ENCODE assay signal across 15 cellular contexts in genomic region chr7:12961910-12962309, GRCh38.
A peak's percentile ranks its signal among the peaks of the same experiment; 100 is the strongest.
DNase-seq lines count a peak whose midpoint lies in the region; ATAC-seq, FAIRE-seq and TF ChIP-seq lines count a peak whose summit lies in the region.
"Had no signal": no experiment of that assay in that cellular context is flagged by ENCODE, and none has a peak within 500 bp of the region (broad histone marks: within the 10 kb centered on the region; RNA-seq: fewer than 3 reads in every experiment).

No MANE protein-coding gene starts in this region.

- no peaks in the 10 kb centered on the region for H3K27me3 ChIP-seq in ACC112 (ENCODE audit: insufficient read depth, low read length)
- H3K27me3 ChIP-seq: BLaER1 had no signal

- H3K27ac ChIP-seq in A549, result no peak overlapping the region
- no peak overlapping the region for H3K27ac ChIP-seq in ACC112 (ENCODE audit: low read depth, low read length)
- H3K27ac ChIP-seq: BLaER1 had no signal

- intact Hi-C loops in activated naive CD4-positive, alpha-beta T cell treated with anti-CD3 and anti-CD28 coated beads for 36 hours (cut with micrococcal nuclease), result no loop called here

- TF ChIP-seq CTCF in A549 (IDR thresholded peaks at IDR 0.05), result no peak

- no peak for TF ChIP-seq RAD21 in A549 (conservative IDR thresholded peaks at IDR 0.05 in 1 of 2, IDR thresholded peaks at IDR 0.05 in 1 of 2)

- CTCF ChIA-PET in A549 (lab: Yijun Ruan, JAX), result interaction anchor here (1.1 kb wide), 1 partner anchor 12 kb away, joined by 3 read pairs; no protein-coding TSS in a partner anchor
- CTCF ChIA-PET in activated naive CD4-positive, alpha-beta T cell treated with anti-CD3 and anti-CD28 coated beads for 36 hours (lab: Charles Lee), result no interaction called here

- no peak for ATAC-seq in A549
- no peak for ATAC-seq in GM21367 (IDR thresholded peaks at IDR 0.05; ENCODE audit: unreplicated experiment)
- ATAC-seq: GM12878, Panc1, Right ventricle myocardium inferior had no signal

- H3K79me2 ChIP-seq in ACC112 (ENCODE audit: control insufficient read depth, insufficient read depth, low read length, unreplicated experiment), result no peaks in the 10 kb centered on the region

- no peak overlapping the region for H3K4me2 ChIP-seq in A549
- H3K4me2 ChIP-seq: BLaER1 had no signal

- no peaks in the 10 kb centered on the region for H3K9me3 Mint-ChIP-seq in activated naive CD4-positive, alpha-beta T cell treated with anti-CD3 and anti-CD28 coated beads for 36 hours

- no peak overlapping the region for H3K4me3 Mint-ChIP-seq in activated naive CD4-positive, alpha-beta T cell treated with anti-CD3 and anti-CD28 coated beads for 36 hours

- no peak for DNase-seq in A549 (ENCODE audit: low read depth in 1 of 2, low spot score in 1 of 2)
- DNase-seq in NCI-H82 treated with DMSO at 0.1 percent for 48 hours (lab: John Stamatoyannopoulos, UW; ENCODE audit: unreplicated experiment), result peak; percentile 43
- DNase-seq in foreskin melanocyte, result peak; percentile 26
- no peak for DNase-seq in T-helper 1 cell
- DNase-seq in activated naive CD4-positive, alpha-beta T cell treated with anti-CD3 and anti-CD28 coated beads for 36 hours, result no peak
- DNase-seq: IMR-90, NCI-H2029 treated with DMSO at 0.1 percent for 48 hours, NCI-H345, NCI-H526 treated with DMSO at 0.1 percent for 48 hours had no signal

- 70% methylated on average over 3 of the region's 3 CpGs for WGBS in A549 (ENCODE audit: missing lambda C conversion rate)

- no peak overlapping the region for H3K27ac Mint-ChIP-seq in activated naive CD4-positive, alpha-beta T cell treated with anti-CD3 and anti-CD28 coated beads for 36 hours

- no peaks in the 10 kb centered on the region for H3K36me3 Mint-ChIP-seq in activated naive CD4-positive, alpha-beta T cell treated with anti-CD3 and anti-CD28 coated beads for 36 hours (ENCODE audit: low read depth)

- H3K27me3 Mint-ChIP-seq in activated naive CD4-positive, alpha-beta T cell treated with anti-CD3 and anti-CD28 coated beads for 36 hours (ENCODE audit: low read depth), result peaks cover 18% of the 10 kb centered on the region

- no peak for TF ChIP-seq EP300 in A549 (IDR thresholded peaks at IDR 0.05)

- H2AFZ ChIP-seq in ACC112 (ENCODE audit: low read length, unreplicated experiment), result peak overlapping the region; percentile 20

- TF ChIP-seq POLR2A in A549 (IDR thresholded peaks at IDR 0.05; ENCODE audit: low read length), result no peak

- no peaks in the 10 kb centered on the region for H3K9me3 ChIP-seq in A549
- H3K9me3 ChIP-seq: BLaER1 had no signal

- peak; percentile 7 for FAIRE-seq in A549 (lab: Jason Lieb, UNC)
- FAIRE-seq: GM12878 had no signal

- H3K4me3 ChIP-seq in A549 (no peak overlapping the region), ACC112 (ENCODE audit: low read depth, low read length) (no peak overlapping the region)
- H3K4me3 ChIP-seq: BLaER1, GM12878 had no signal

- no peaks in the 10 kb centered on the region for H3K36me3 ChIP-seq in ACC112 (ENCODE audit: insufficient read depth, low read length)
- H3K36me3 ChIP-seq: BLaER1 had no signal

- POLR2A ChIA-PET in A549 (lab: Yijun Ruan, JAX), result no interaction called here

- H3K4me1 ChIP-seq in A549 (no peaks in the 10 kb centered on the region), ACC112 (ENCODE audit: control insufficient read depth, insufficient read depth, low read length, unreplicated experiment) (no peaks in the 10 kb centered on the region)
- H3K4me1 ChIP-seq: BLaER1 had no signal

- no peaks in the 10 kb centered on the region for H3K4me1 Mint-ChIP-seq in activated naive CD4-positive, alpha-beta T cell treated with anti-CD3 and anti-CD28 coated beads for 36 hours (ENCODE audit: low read depth)

TF ChIP-seq in A549, 52 proteins besides CTCF, POLR2A, EP300 and RAD21:
- TF ChIP-seq CBX2 (IDR thresholded peaks at IDR 0.05; ENCODE audit: borderline replicate concordance, low read depth) (no peak), ZFP36 (IDR thresholded peaks at IDR 0.05; ENCODE audit: borderline replicate concordance, partially characterized antibody) (no peak), REST (IDR thresholded peaks at IDR 0.05) (no peak), SREBF2 (IDR thresholded peaks at IDR 0.05) (no peak), RFX5 (IDR thresholded peaks at IDR 0.05) (no peak), RNF2 (IDR thresholded peaks at IDR 0.05; ENCODE audit: borderline replicate concordance, low read depth) (no peak), JUNB (IDR thresholded peaks at IDR 0.05) (no peak), RCOR1 (IDR thresholded peaks at IDR 0.05; ENCODE audit: low read depth, low read length) (no peak), MAZ (IDR thresholded peaks at IDR 0.05; ENCODE audit: borderline replicate concordance, low read depth, low read length) (no peak), HES2 (IDR thresholded peaks at IDR 0.05) (no peak), HOXA7 (CRISPR knock-in tag; IDR thresholded peaks at IDR 0.05) (no peak), EHMT2 (IDR thresholded peaks at IDR 0.05; ENCODE audit: low read depth) (no peak)

Comparison
In these comparisons a context has a peak if more than half of its experiments do, and no peak if none do; other contexts are left out.
1. DNase-seq: peak in NCI-H82 treated with DMSO at 0.1 percent for 48 hours (single experiment) and foreskin melanocyte (single experiment); none in A549 (0 of 2), T-helper 1 cell (0 of 5) and activated naive CD4-positive, alpha-beta T cell treated with anti-CD3 and anti-CD28 coated beads for 36 hours (single experiment).